In genomic region chr10:132542086-132542775, GRCh38 we compare ENCODE assay signal across 18 cellular contexts. TPM values are rescaled to one million over a fixed set of nuclear protein-coding genes. Genes with fewer than 3 reads are reported as not detected.
DNase-seq lines count a peak whose midpoint lies in the region; ATAC-seq and TF ChIP-seq lines count a peak whose summit lies in the region.
"Had no signal": no experiment of that assay in that cellular context is flagged by ENCODE, and none has a peak within 500 bp of the region (broad histone marks: within the 10 kb centered on the region; RNA-seq: fewer than 3 reads in every experiment).

No MANE protein-coding gene starts in this region.

- TF ChIP-seq CTCF in gastroesophageal sphincter (IDR thresholded peaks at IDR 0.05), result no peak
- no peak for TF ChIP-seq CTCF in spleen (IDR thresholded peaks at IDR 0.05 in 8 of 11, conservative IDR thresholded peaks at IDR 0.05 in 3 of 11)

- no peaks in the 10 kb centered on the region for H3K9me3 ChIP-seq in gastroesophageal sphincter
- no peaks in the 10 kb centered on the region for H3K9me3 ChIP-seq in spleen
- H3K9me3 ChIP-seq: MG63 had no signal

- intact Hi-C loops in spleen (cut with DNase I; ENCODE audit: low total_unique reads), result no loop called here

- H3K36me3 Mint-ChIP-seq in activated naive CD4-positive, alpha-beta T cell treated with anti-CD3 and anti-CD28 coated beads, Interleukin-2, amount 10 ng/mL, durations not matched to agents 7 days and 5 days, result peaks cover 18% of the 10 kb centered on the region
- peaks cover 5 to 8% of the 10 kb centered on the region in 2 donors for H3K36me3 Mint-ChIP-seq in activated naive CD4-positive, alpha-beta T cell treated with anti-CD3 and anti-CD28 coated beads, Interleukin-2, amount 50 U/mL, for 72 hours

- H3K4me3 ChIP-seq in gastroesophageal sphincter, result peak overlapping the region in 1 of 2 donors; percentile 13
- H3K4me3 ChIP-seq in spleen, result no peak overlapping the region
- H3K4me3 ChIP-seq: MG63 had no signal

- no peak for TF ChIP-seq RAD21 in Ishikawa (IDR thresholded peaks at IDR 0.05; ENCODE audit: low read depth)

- 54 to 80% methylated on average over 2 to 6 of the region's 19 CpGs for WGBS in gastroesophageal sphincter (ENCODE audit: low coverage in 1 of 2), 2 donors
- WGBS in spleen, 5 donors, result 71 to 80% (median 75%) methylated on average over 10 to 19 of the region's 19 CpGs

- no peak for TF ChIP-seq POLR2A in gastroesophageal sphincter (IDR thresholded peaks at IDR 0.05)
- TF ChIP-seq POLR2A in spleen (IDR thresholded peaks at IDR 0.05), result no peak

- no peaks in the 10 kb centered on the region for H3K36me3 ChIP-seq in gastroesophageal sphincter
- H3K36me3 ChIP-seq in spleen, result peaks cover 0 to 19% (median 0%) of the 10 kb centered on the region in 6 donors
- H3K36me3 ChIP-seq: MG63 had no signal

- no peak for ATAC-seq in activated naive CD4-positive, alpha-beta T cell treated with anti-CD3 and anti-CD28 coated beads, Interleukin-2, amount 50 U/mL, for 72 hours
- ATAC-seq in gastroesophageal sphincter (no peak), GM19452 (IDR thresholded peaks at IDR 0.05; ENCODE audit: unreplicated experiment) (no peak)

- H3K9me3 Mint-ChIP-seq in activated naive CD4-positive, alpha-beta T cell treated with anti-CD3 and anti-CD28 coated beads, Interleukin-2, amount 10 ng/mL, durations not matched to agents 7 days and 5 days, result no peaks in the 10 kb centered on the region
- no peaks in the 10 kb centered on the region for H3K9me3 Mint-ChIP-seq in activated naive CD4-positive, alpha-beta T cell treated with anti-CD3 and anti-CD28 coated beads, Interleukin-2, amount 50 U/mL, for 72 hours
- H3K9me3 Mint-ChIP-seq: memory B cell; T-helper 1 cell treated with Interleukin-12 subunit alpha and Interleukin-12 subunit beta and Interleukin-4 antibody, amounts not matched to agents 30 μg/mL and 1 μg/mL, for 36 hours had no signal

- H3K27me3 Mint-ChIP-seq in activated naive CD4-positive, alpha-beta T cell treated with anti-CD3 and anti-CD28 coated beads, Interleukin-2, amount 10 ng/mL, durations not matched to agents 7 days and 5 days, result no peaks in the 10 kb centered on the region
- H3K27me3 Mint-ChIP-seq: memory B cell had no signal

- H3K4me1 ChIP-seq in gastroesophageal sphincter, result peaks cover 0 to 91% (median 61%) of the 10 kb centered on the region in 3 donors
- H3K4me1 ChIP-seq in spleen, result peaks cover 62 to 92% (median 86%) of the 10 kb centered on the region in 6 donors

- no peak overlapping the region for H3K27ac Mint-ChIP-seq in activated naive CD4-positive, alpha-beta T cell treated with anti-CD3 and anti-CD28 coated beads, Interleukin-2, amount 10 ng/mL, durations not matched to agents 7 days and 5 days
- no peak overlapping the region for H3K27ac Mint-ChIP-seq in activated naive CD4-positive, alpha-beta T cell treated with anti-CD3 and anti-CD28 coated beads, Interleukin-2, amount 50 U/mL, for 72 hours

- DNase-seq in activated naive CD4-positive, alpha-beta T cell treated with anti-CD3 and anti-CD28 coated beads, Interleukin-2, amount 10 ng/mL, durations not matched to agents 7 days and 5 days, result peak; percentile 15
- DNase-seq in activated naive CD4-positive, alpha-beta T cell treated with anti-CD3 and anti-CD28 coated beads, Interleukin-2, amount 50 U/mL, for 72 hours (ENCODE audit: low spot score in 2 of 2), result no peak
- peak; percentile 72 for DNase-seq in spleen
- no peak for DNase-seq in EL
- no peak for DNase-seq in NCI-H1417 treated with DMSO at 0.1 percent for 48 hours (lab: John Stamatoyannopoulos, UW)
- DNase-seq: activated CD4-positive, alpha-beta T cell treated with anti-CD3 and anti-CD28 coated beads, Interleukin-2, amount 50 U/mL, for 4 hours; activated naive CD4-positive, alpha-beta T cell treated with Interleukin-2 at 50 U/mL for 16 hours; GOT3; MG63; NCI-H2171; stimulated activated CD4-positive, alpha-beta T cell treated with anti-CD3 and anti-CD28 coated beads, Interleukin-1b, Interleukin-23, amount 100 ng/mL, for 48 hours had no signal

- H3K27me3 ChIP-seq in gastroesophageal sphincter (no peaks in the 10 kb centered on the region), spleen (replicated peaks in 1 of 7) (no peaks in the 10 kb centered on the region)
- H3K27me3 ChIP-seq: MG63 had no signal

- peaks cover 89% of the 10 kb centered on the region for H3K4me1 Mint-ChIP-seq in activated naive CD4-positive, alpha-beta T cell treated with anti-CD3 and anti-CD28 coated beads, Interleukin-2, amount 10 ng/mL, durations not matched to agents 7 days and 5 days

- H3K4me3 Mint-ChIP-seq in activated naive CD4-positive, alpha-beta T cell treated with anti-CD3 and anti-CD28 coated beads, Interleukin-2, amount 10 ng/mL, durations not matched to agents 7 days and 5 days, result no peak overlapping the region

- H3K27ac ChIP-seq in gastroesophageal sphincter, result peak overlapping the region in 3 of 4 donors; percentile 91 to 94 (median 92)
- H3K27ac ChIP-seq in spleen, result no peak overlapping the region
- H3K27ac ChIP-seq: HL-60, parathyroid adenoma had no signal

- TF ChIP-seq EP300 in Ishikawa (IDR thresholded peaks at IDR 0.05; ENCODE audit: borderline replicate concordance), result no peak
- TF ChIP-seq EP300 in gastroesophageal sphincter (IDR thresholded peaks at IDR 0.05), result no peak

- CTCF ChIA-PET in activated naive CD4-positive, alpha-beta T cell treated with anti-CD3 and anti-CD28 coated beads, Interleukin-2, amount 10 ng/mL, durations not matched to agents 7 days and 5 days (lab: Charles Lee), result interaction anchor here (3.7 kb wide), 1 partner anchor 9 kb away, joined by 25 read pairs; no protein-coding TSS in a partner anchor

TF ChIP-seq in Ishikawa, 13 proteins besides CTCF, POLR2A, EP300 and RAD21:
- TF ChIP-seq NFIC (IDR thresholded peaks at IDR 0.05) (no peak), FOXM1 (IDR thresholded peaks at IDR 0.05; ENCODE audit: borderline replicate concordance, low read depth) (no peak), TCF12 (IDR thresholded peaks at IDR 0.05; ENCODE audit: low read depth) (no peak), REST (IDR thresholded peaks at IDR 0.05; ENCODE audit: low read depth) (no peak), MAX (IDR thresholded peaks at IDR 0.05) (0 out of 2 replicates have a peak, but pooled peaks have one; percentile 15), ZBTB7A (IDR thresholded peaks at IDR 0.05; ENCODE audit: low read depth) (no peak), TAF1 (IDR thresholded peaks at IDR 0.05; ENCODE audit: low read depth) (no peak)

RNA-seq across cellular contexts. Expression of gene INPP5A, which starts 4.6 kb away (rescaled TPM):
- 10 to 100 TPM; 10.5 to 14.0 TPM for total RNA-seq in activated naive CD4-positive, alpha-beta T cell treated with anti-CD3 and anti-CD28 coated beads, Interleukin-2, amount 50 U/mL, for 72 hours
- total RNA-seq in gastroesophageal sphincter, result 100 to 1,000 TPM; 111 to 288 (median 215) TPM
- total RNA-seq in spleen, result 10 to 100 TPM; 24.7 to 41.3 (median 33.7) TPM
- 10 to 100 TPM; 11.1 to 16.5 (median 11.7) TPM for polyA plus RNA-seq in spleen

Comparison
In these comparisons a context has a peak if more than half of its experiments do, and no peak if none do; other contexts are left out.
1. DNase-seq: peak in activated naive CD4-positive, alpha-beta T cell treated with anti-CD3 and anti-CD28 coated beads, Interleukin-2, amount 10 ng/mL, durations not matched to agents 7 days and 5 days (single experiment) and spleen (single experiment); none in activated naive CD4-positive, alpha-beta T cell treated with anti-CD3 and anti-CD28 coated beads, Interleukin-2, amount 50 U/mL, for 72 hours (0 of 2), EL (single experiment) and NCI-H1417 treated with DMSO at 0.1 percent for 48 hours (single experiment).
2. H3K27ac ChIP-seq: peak in gastroesophageal sphincter (3 of 4); none in spleen (0 of 8).